Comparison of ENCODE assay signal across 14 cellular contexts in the genomic region with DNA sequence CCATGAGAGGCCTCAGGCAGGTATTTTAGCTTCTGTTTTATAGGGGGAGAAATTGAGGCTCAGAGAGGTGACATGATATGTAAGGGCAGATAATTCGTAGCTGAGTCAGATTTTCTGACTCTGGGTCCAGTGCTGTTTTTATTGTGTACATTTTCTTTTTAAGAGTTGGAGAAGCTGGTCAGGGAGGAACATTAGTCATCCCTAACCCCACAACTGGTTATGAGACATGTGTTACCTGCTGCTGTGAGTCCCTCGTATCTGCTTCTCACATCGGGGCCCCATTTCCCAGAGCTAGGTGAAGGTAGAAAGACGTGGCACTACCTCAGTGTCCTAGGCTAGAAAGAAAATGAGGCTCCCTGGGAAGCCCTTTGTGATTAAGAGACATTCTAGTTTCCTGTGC. TPM values are rescaled to one million over a fixed set of nuclear protein-coding genes. Genes with fewer than 3 reads are reported as not detected.
DNase-seq lines count a peak whose midpoint lies in the region; ATAC-seq and TF ChIP-seq lines count a peak whose summit lies in the region.
"Had no signal": no experiment of that assay in that cellular context is flagged by ENCODE, and none has a peak within 500 bp of the region (broad histone marks: within the 10 kb centered on the region; RNA-seq: fewer than 3 reads in every experiment).

No MANE protein-coding gene starts in this region.

- POLR2A ChIA-PET in WTC11 (lab: Charles Lee), result no interaction called here

- CTCF ChIA-PET in WTC11 (lab: Charles Lee), result interaction anchor here (1.8 kb wide), 1 partner anchor 228 kb away, joined by 4 read pairs; no protein-coding TSS in a partner anchor

- no peak overlapping the region for H3K27ac Mint-ChIP-seq in WTC11
- H3K27ac Mint-ChIP-seq: CD8-positive, alpha-beta T cell; endodermal cell had no signal

- ATAC-seq in WTC11 (peak; percentile 77), HG03135 (IDR thresholded peaks at IDR 0.05; ENCODE audit: unreplicated experiment) (no peak), HG03175 (IDR thresholded peaks at IDR 0.05; ENCODE audit: unreplicated experiment) (no peak)
- ATAC-seq: CD8-positive, alpha-beta T cell had no signal

- DNase-seq in AG08395 (ENCODE audit: low spot score) (peak; percentile 27), Daoy (ENCODE audit: low read depth) (peak; percentile 45), WTC11 (ENCODE audit: low spot score) (no peak), glomerular visceral epithelial cell (ENCODE audit: extremely low spot score) (peak; percentile 30), NCI-H2171 (lab: John Stamatoyannopoulos, UW) (no peak), NCI-H2171 treated with DMSO at 0.1 percent for 48 hours (lab: John Stamatoyannopoulos, UW) (no peak)
- DNase-seq: CD8-positive, alpha-beta T cell; endodermal cell; NCI-H1105; NCI-H510A; thyroid gland had no signal

- H3K36me3 Mint-ChIP-seq in WTC11, result no peaks in the 10 kb centered on the region
- H3K36me3 Mint-ChIP-seq: CD8-positive, alpha-beta T cell had no signal

- peaks cover 6% of the 10 kb centered on the region for H3K27me3 Mint-ChIP-seq in WTC11 (ENCODE audit: low read depth)
- H3K27me3 Mint-ChIP-seq: brain had no signal

- H3K9me3 Mint-ChIP-seq in WTC11, result peaks cover 6% of the 10 kb centered on the region
- H3K9me3 Mint-ChIP-seq: CD8-positive, alpha-beta T cell; endodermal cell had no signal

- no peak overlapping the region for H3K4me3 Mint-ChIP-seq in WTC11
- H3K4me3 Mint-ChIP-seq: CD8-positive, alpha-beta T cell; endodermal cell had no signal

- peaks cover 13% of the 10 kb centered on the region for H3K4me1 Mint-ChIP-seq in WTC11
- H3K4me1 Mint-ChIP-seq: brain had no signal

- TF ChIP-seq CTCF in WTC11 (IDR thresholded peaks at IDR 0.05), result no peak

TF ChIP-seq in WTC11, 78 proteins besides CTCF, POLR2A, EP300 and RAD21:
- no peak for TF ChIP-seq ZNF423 (CRISPR knock-in tag; IDR thresholded peaks at IDR 0.05)
- TF ChIP-seq, protein P1, sequence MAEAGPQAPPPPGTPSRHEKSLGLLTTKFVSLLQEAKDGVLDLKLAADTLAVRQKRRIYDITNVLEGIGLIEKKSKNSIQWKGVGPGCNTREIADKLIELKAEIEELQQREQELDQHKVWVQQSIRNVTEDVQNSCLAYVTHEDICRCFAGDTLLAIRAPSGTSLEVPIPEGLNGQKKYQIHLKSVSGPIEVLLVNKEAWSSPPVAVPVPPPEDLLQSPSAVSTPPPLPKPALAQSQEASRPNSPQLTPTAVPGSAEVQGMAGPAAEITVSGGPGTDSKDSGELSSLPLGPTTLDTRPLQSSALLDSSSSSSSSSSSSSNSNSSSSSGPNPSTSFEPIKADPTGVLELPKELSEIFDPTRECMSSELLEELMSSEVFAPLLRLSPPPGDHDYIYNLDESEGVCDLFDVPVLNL (CRISPR knock-in tag; IDR thresholded peaks at IDR 0.05; ENCODE audit: borderline replicate concordance, low read depth), result no peak
- TF ChIP-seq RELA (CRISPR knock-in tag; IDR thresholded peaks at IDR 0.05; ENCODE audit: borderline replicate concordance), result no peak
- TF ChIP-seq, protein P2, sequence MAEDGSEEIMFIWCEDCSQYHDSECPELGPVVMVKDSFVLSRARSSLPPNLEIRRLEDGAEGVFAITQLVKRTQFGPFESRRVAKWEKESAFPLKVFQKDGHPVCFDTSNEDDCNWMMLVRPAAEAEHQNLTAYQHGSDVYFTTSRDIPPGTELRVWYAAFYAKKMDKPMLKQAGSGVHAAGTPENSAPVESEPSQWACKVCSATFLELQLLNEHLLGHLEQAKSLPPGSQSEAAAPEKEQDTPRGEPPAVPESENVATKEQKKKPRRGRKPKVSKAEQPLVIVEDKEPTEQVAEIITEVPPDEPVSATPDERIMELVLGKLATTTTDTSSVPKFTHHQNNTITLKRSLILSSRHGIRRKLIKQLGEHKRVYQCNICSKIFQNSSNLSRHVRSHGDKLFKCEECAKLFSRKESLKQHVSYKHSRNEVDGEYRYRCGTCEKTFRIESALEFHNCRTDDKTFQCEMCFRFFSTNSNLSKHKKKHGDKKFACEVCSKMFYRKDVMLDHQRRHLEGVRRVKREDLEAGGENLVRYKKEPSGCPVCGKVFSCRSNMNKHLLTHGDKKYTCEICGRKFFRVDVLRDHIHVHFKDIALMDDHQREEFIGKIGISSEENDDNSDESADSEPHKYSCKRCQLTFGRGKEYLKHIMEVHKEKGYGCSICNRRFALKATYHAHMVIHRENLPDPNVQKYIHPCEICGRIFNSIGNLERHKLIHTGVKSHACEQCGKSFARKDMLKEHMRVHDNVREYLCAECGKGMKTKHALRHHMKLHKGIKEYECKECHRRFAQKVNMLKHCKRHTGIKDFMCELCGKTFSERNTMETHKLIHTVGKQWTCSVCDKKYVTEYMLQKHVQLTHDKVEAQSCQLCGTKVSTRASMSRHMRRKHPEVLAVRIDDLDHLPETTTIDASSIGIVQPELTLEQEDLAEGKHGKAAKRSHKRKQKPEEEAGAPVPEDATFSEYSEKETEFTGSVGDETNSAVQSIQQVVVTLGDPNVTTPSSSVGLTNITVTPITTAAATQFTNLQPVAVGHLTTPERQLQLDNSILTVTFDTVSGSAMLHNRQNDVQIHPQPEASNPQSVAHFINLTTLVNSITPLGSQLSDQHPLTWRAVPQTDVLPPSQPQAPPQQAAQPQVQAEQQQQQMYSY (CRISPR knock-in tag; IDR thresholded peaks at IDR 0.05), result no peak
- TF ChIP-seq, protein P3, sequence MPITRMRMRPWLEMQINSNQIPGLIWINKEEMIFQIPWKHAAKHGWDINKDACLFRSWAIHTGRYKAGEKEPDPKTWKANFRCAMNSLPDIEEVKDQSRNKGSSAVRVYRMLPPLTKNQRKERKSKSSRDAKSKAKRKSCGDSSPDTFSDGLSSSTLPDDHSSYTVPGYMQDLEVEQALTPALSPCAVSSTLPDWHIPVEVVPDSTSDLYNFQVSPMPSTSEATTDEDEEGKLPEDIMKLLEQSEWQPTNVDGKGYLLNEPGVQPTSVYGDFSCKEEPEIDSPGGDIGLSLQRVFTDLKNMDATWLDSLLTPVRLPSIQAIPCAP (CRISPR knock-in tag; IDR thresholded peaks at IDR 0.05), result no peak
- TF ChIP-seq NR3C1 (CRISPR knock-in tag; conservative IDR thresholded peaks at IDR 0.05; ENCODE audit: low read depth), result no peak
- no peak for TF ChIP-seq ZNF138 (CRISPR knock-in tag; conservative IDR thresholded peaks at IDR 0.05)
- no peak for TF ChIP-seq NR1H2 (CRISPR knock-in tag; IDR thresholded peaks at IDR 0.05)
- TF ChIP-seq, protein P4, sequence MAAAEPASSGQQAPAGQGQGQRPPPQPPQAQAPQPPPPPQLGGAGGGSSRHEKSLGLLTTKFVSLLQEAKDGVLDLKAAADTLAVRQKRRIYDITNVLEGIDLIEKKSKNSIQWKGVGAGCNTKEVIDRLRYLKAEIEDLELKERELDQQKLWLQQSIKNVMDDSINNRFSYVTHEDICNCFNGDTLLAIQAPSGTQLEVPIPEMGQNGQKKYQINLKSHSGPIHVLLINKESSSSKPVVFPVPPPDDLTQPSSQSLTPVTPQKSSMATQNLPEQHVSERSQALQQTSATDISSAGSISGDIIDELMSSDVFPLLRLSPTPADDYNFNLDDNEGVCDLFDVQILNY (CRISPR knock-in tag; IDR thresholded peaks at IDR 0.05), result no peak

RNA-seq across cellular contexts. Expression of a gene that starts 28.6 kb away (rescaled TPM):
- 0.60 and 0.69 TPM in 2 replicates for total RNA-seq in Daoy (2014; rRNA removed; shearing (Covaris generic))
- 0.15 to 0.21 TPM (median 0.18 TPM) in 3 replicates for total RNA-seq in WTC11 (2021)
- total RNA-seq: CD8-positive, alpha-beta T cell had no signal

Comparison
In these comparisons a context has a peak if more than half of its experiments do, and no peak if none do; other contexts are left out.
1. DNase-seq: peak in AG08395 (single experiment), Daoy (single experiment) and glomerular visceral epithelial cell (single experiment); none in WTC11 (single experiment), NCI-H2171 (single experiment) and NCI-H2171 treated with DMSO at 0.1 percent for 48 hours (single experiment).